26 cellular contexts compared by ENCODE assay signal in the genomic region with DNA sequence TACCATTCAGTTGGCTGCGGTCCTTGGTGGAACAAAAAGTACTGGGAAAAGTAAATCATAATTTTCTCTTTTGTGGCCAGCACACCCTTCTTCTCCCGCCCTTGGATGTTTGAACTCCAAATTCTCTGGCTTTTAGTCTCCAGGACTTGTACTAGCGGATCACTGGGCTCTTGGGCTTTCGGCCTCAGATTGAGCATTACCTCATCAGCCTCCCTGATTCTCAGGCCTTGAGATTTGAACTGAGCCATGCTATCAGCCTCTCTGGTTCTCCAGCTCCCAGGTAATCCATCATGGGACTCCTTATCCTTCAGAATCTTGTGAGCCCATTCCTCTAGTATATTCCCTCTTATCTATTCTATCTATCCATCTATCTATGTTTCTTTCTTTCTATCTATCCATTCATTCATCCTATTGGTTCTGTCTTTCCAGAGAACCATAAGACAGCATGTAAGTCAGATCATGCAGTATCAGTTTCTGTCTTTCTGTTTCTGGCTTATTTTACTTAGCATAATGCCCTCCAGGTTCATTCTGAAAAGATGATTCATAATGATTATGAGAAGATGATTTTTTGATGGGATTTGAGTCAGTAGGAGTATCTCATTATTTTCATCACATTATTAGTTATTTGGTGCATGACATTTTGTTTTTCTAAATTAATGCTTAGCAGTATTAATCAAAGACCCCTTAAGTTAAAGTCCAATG.
DNase-seq lines count a peak whose midpoint lies in the region; ATAC-seq and TF ChIP-seq lines count a peak whose summit lies in the region.
"Had no signal": no experiment of that assay in that cellular context is flagged by ENCODE, and none has a peak within 500 bp of the region (broad histone marks: within the 10 kb centered on the region; RNA-seq: fewer than 3 reads in every experiment).

No MANE protein-coding gene starts in this region.

- H3K9me2 ChIP-seq in OCI-LY7 (ENCODE audit: insufficient read depth, low read length): 0 out of 2 replicates have a peak, but pooled peaks cover 2% of the 10 kb centered on the region

- no peak for TF ChIP-seq EP300 in upper lobe of left lung (IDR thresholded peaks at IDR 0.05)

- H3K36me3 ChIP-seq in OCI-LY7 (ENCODE audit: insufficient read depth, low read length) (no peaks in the 10 kb centered on the region), upper lobe of left lung (no peaks in the 10 kb centered on the region)
- H3K36me3 ChIP-seq: pancreas, right atrium auricular region had no signal

- 86 to 93% methylated on average over 4 of the region's 4 CpGs for WGBS in upper lobe of left lung, 2 donors

- H4K20me1 ChIP-seq in OCI-LY7 (ENCODE audit: insufficient read depth, low read length): no peaks in the 10 kb centered on the region

- POLR2A ChIA-PET in OCI-LY7 (lab: Charles Lee): no interaction called here

- H3K4me2 ChIP-seq in OCI-LY7 (ENCODE audit: low read length): no peak overlapping the region

- H3K4me1 ChIP-seq in OCI-LY7 (ENCODE audit: insufficient read depth, low read length, poor library complexity, severe bottlenecking) (no peaks in the 10 kb centered on the region), upper lobe of left lung (no peaks in the 10 kb centered on the region)
- H3K4me1 ChIP-seq: pancreas, right atrium auricular region had no signal

- H3K27me3 ChIP-seq in upper lobe of left lung: no peaks in the 10 kb centered on the region
- H3K27me3 ChIP-seq: pancreas, right atrium auricular region had no signal

- no peak for TF ChIP-seq CTCF in OCI-LY7 (conservative IDR thresholded peaks at IDR 0.05; ENCODE audit: low read length)
- no peak for TF ChIP-seq CTCF in upper lobe of left lung (IDR thresholded peaks at IDR 0.05)

- DNase-seq in OCI-LY7 (ENCODE audit: low spot score) (no peak), SIG-M5 (lab: John Stamatoyannopoulos, UW) (no peak), upper lobe of left lung (no peak)
- DNase-seq: activated CD4-positive, alpha-beta T cell treated with anti-CD3 and anti-CD28 coated beads, Interleukin-2, amount 10 ng/mL, durations not matched to agents 7 days and 5 days; activated naive CD8-positive, alpha-beta T cell treated with anti-CD3 and anti-CD28 coated beads for 36 hours; CD8-positive, alpha-beta memory T cell; foreskin fibroblast; H9; immature natural killer cell; left ventricle myocardium superior; midbrain; MM.1S; natural killer cell; NCI-H146; NCI-H510A; pancreas; stimulated activated CD4-positive, alpha-beta T cell treated with anti-CD3 and anti-CD28 coated beads, Interleukin-4, amount 100 ng/mL, for 24 hours; stimulated activated naive CD4-positive, alpha-beta T cell treated with Interleukin-2 at 50 U/mL for 16 hours had no signal

- ATAC-seq in GM18870 (IDR thresholded peaks at IDR 0.05; ENCODE audit: unreplicated experiment) (peak; percentile 95), HG02870 (IDR thresholded peaks at IDR 0.05; ENCODE audit: unreplicated experiment) (peak; percentile 95), GM21447 (IDR thresholded peaks at IDR 0.05; ENCODE audit: unreplicated experiment) (no peak), upper lobe of left lung (ENCODE audit: low FRiP score in 2 of 2) (no peak), GM21576 (IDR thresholded peaks at IDR 0.05; ENCODE audit: unreplicated experiment) (no peak)
- ATAC-seq: activated T-helper 17 cell treated with anti-CD3 and anti-CD28 coated beads, Interleukin-2, amount 50 U/mL, for 72 hours; K562; left ventricle myocardium superior; natural killer cell; pancreas had no signal

- H3K27ac ChIP-seq in OCI-LY7 (ENCODE audit: low read depth, low read length, poor library complexity, severe bottlenecking) (no peak overlapping the region), upper lobe of left lung (no peak overlapping the region)
- H3K27ac ChIP-seq: pancreas, right atrium auricular region, VCaP had no signal

- H3K4me3 ChIP-seq in OCI-LY7 (ENCODE audit: low read depth, low read length, poor library complexity, severe bottlenecking): no peak overlapping the region
- H3K4me3 ChIP-seq in upper lobe of left lung: no peak overlapping the region
- H3K4me3 ChIP-seq: K562, pancreas, right atrium auricular region had no signal

- intact Hi-C loops in OCI-LY7 (cut with micrococcal nuclease; ENCODE audit: unreplicated experiment): no loop called here

- BruUV-seq in OCI-LY7 (replicated peaks; lab: Mats Ljungman, UMichigan): no TSS peak

- no peak for TF ChIP-seq POLR2A in upper lobe of left lung (IDR thresholded peaks at IDR 0.05)

- H3K9me3 ChIP-seq in OCI-LY7 (ENCODE audit: low read length): peaks cover 10% of the 10 kb centered on the region; the same call in 1 of the 2 replicates
- H3K9me3 ChIP-seq in upper lobe of left lung: no peaks in the 10 kb centered on the region
- H3K9me3 ChIP-seq: pancreas, right atrium auricular region had no signal

- H2AFZ ChIP-seq in OCI-LY7 (ENCODE audit: low read length): 0 out of 2 replicates have a peak overlapping the region, but pooled peaks have one; percentile 25

- H3K79me2 ChIP-seq in OCI-LY7 (ENCODE audit: insufficient read depth, low read depth, low read length): no peaks in the 10 kb centered on the region

- CTCF ChIA-PET in OCI-LY7 (lab: Charles Lee; ENCODE audit: unreplicated experiment): no interaction called here

Comparison
In these comparisons a context has a peak if more than half of its experiments do, and no peak if none do; other contexts are left out.
1. ATAC-seq: peak in GM18870 (single experiment) and HG02870 (single experiment); none in GM21447 (single experiment), upper lobe of left lung (0 of 2) and GM21576 (single experiment).